12 cellular contexts compared by ENCODE assay signal in genomic region chr19:7748756-7749155, GRCh38. TPM values are rescaled to one million over a fixed set of nuclear protein-coding genes. Genes with fewer than 3 reads are reported as not detected.
DNase-seq lines count a peak whose midpoint lies in the region; ATAC-seq and TF ChIP-seq lines count a peak whose summit lies in the region.
"Had no signal": no experiment of that assay in that cellular context is flagged by ENCODE, and none has a peak within 500 bp of the region (broad histone marks: within the 10 kb centered on the region; RNA-seq: fewer than 3 reads in every experiment).

No MANE protein-coding gene starts in this region.

- TF ChIP-seq CTCF in fibroblast of the aortic adventitia (IDR thresholded peaks at IDR 0.05; ENCODE audit: insufficient read depth, low read length) = no peak

- peak; percentile 16 for DNase-seq in stimulated activated CD4-positive, alpha-beta T cell treated with anti-CD3 and anti-CD28 coated beads, Interleukin-15, amount 100 ng/mL, for 24 hours
- no peak for DNase-seq in stimulated activated CD4-positive, alpha-beta T cell treated with anti-CD3 and anti-CD28 coated beads, Interleukin-4, amount 100 ng/mL, for 24 hours
- DNase-seq in NT2/D1 (ENCODE audit: low read depth, low spot score) (peak; percentile 16), fibroblast of the aortic adventitia (ENCODE audit: low read depth) (peak; percentile 5), hypothalamus (lab: John Stamatoyannopoulos, UW) (no peak), COLO829 (ENCODE audit: low spot score) (no peak)
- DNase-seq in CD4-positive, alpha-beta memory T cell = no peak
- DNase-seq: CD8-positive, alpha-beta memory T cell had no signal

- H3K9me3 Mint-ChIP-seq in CD4-positive, alpha-beta memory T cell = peaks cover 0 to 3% (median under 1%) of the 10 kb centered on the region in 8 donors

- CTCF ChIA-PET in CD4-positive, alpha-beta memory T cell (lab: Charles Lee; ENCODE audit: partially characterized antibody) = no interaction called here

- no peak overlapping the region for H3K9ac ChIP-seq in NT2/D1 (ENCODE audit: insufficient read length, low read depth)

- no peaks in the 10 kb centered on the region for H3K36me3 Mint-ChIP-seq in CD4-positive, alpha-beta memory T cell

- H3K4me3 ChIP-seq in NT2/D1 (ENCODE audit: insufficient read length, low read depth) = no peak overlapping the region
- H3K4me3 ChIP-seq in fibroblast of the aortic adventitia (ENCODE audit: low read depth, low read length) = no peak overlapping the region
- no peak overlapping the region for H3K4me3 ChIP-seq in CD4-positive, alpha-beta memory T cell (ENCODE audit: low read length in 2 of 2)
- H3K4me3 ChIP-seq: ovary had no signal

- no peak for ATAC-seq in GM19023 (IDR thresholded peaks at IDR 0.05; ENCODE audit: unreplicated experiment)
- ATAC-seq: activated naive CD4-positive, alpha-beta T cell treated with anti-CD3 and anti-CD28 coated beads, Interleukin-2, amount 50 U/mL, for 72 hours had no signal

- intact Hi-C loops in CD4-positive, alpha-beta memory T cell (cut with micrococcal nuclease) = no loop called here

- H3K27me3 Mint-ChIP-seq in CD4-positive, alpha-beta memory T cell = peaks cover 4 to 11% of the 10 kb centered on the region in 2 donors

- H3K27ac ChIP-seq in CD4-positive, alpha-beta memory T cell (ENCODE audit: low read depth, low read length) = no peak overlapping the region
- H3K27ac ChIP-seq: HL-60, ovary had no signal

- POLR2A ChIA-PET in CD4-positive, alpha-beta memory T cell (lab: Charles Lee; ENCODE audit: partially characterized antibody) = no interaction called here

- H3K9me3 ChIP-seq in NT2/D1 (ENCODE audit: insufficient read depth, low read length) = no peaks in the 10 kb centered on the region
- H3K9me3 ChIP-seq in CD4-positive, alpha-beta memory T cell (ENCODE audit: control insufficient read depth in 1 of 2, low read length in 2 of 2) = no peaks in the 10 kb centered on the region
- H3K9me3 ChIP-seq: ovary had no signal

- no peak overlapping the region for H3K27ac Mint-ChIP-seq in CD4-positive, alpha-beta memory T cell
- H3K27ac Mint-ChIP-seq: activated naive CD4-positive, alpha-beta T cell treated with anti-CD3 and anti-CD28 coated beads, Interleukin-2, amount 50 U/mL, for 72 hours; CD8-positive, alpha-beta memory T cell had no signal

- H3K27me3 ChIP-seq in NT2/D1 (ENCODE audit: insufficient read depth, insufficient read length) = peaks cover 4% of the 10 kb centered on the region
- no peaks in the 10 kb centered on the region for H3K27me3 ChIP-seq in CD4-positive, alpha-beta memory T cell (ENCODE audit: insufficient read depth, low read length)
- H3K27me3 ChIP-seq: ovary had no signal

- peaks cover 3 to 10% (median 8%) of the 10 kb centered on the region in 4 donors for H3K4me1 Mint-ChIP-seq in CD4-positive, alpha-beta memory T cell

- no peaks in the 10 kb centered on the region for H3K4me1 ChIP-seq in NT2/D1 (ENCODE audit: insufficient read depth, insufficient read length)
- no peaks in the 10 kb centered on the region for H3K4me1 ChIP-seq in CD4-positive, alpha-beta memory T cell (ENCODE audit: insufficient read depth, low read length)

- H3K4me3 Mint-ChIP-seq in CD4-positive, alpha-beta memory T cell = no peak overlapping the region
- H3K4me3 Mint-ChIP-seq: CD8-positive, alpha-beta memory T cell had no signal

- no peaks in the 10 kb centered on the region for H3K36me3 ChIP-seq in NT2/D1 (ENCODE audit: insufficient read depth, insufficient read length, low read length)
- no peaks in the 10 kb centered on the region for H3K36me3 ChIP-seq in CD4-positive, alpha-beta memory T cell (ENCODE audit: insufficient read depth, low read length)
- H3K36me3 ChIP-seq: ovary had no signal

RNA-seq across cellular contexts. Expression of gene CD209, which starts 1.4 kb away (rescaled TPM):
- total RNA-seq in fibroblast of the aortic adventitia (ENCODE audit: low replicate concordance) = not detected in 2 replicates
- total RNA-seq in CD4-positive, alpha-beta memory T cell = under 1 TPM; 0.17 to 0.28 TPM
- polyA plus RNA-seq in CD4-positive, alpha-beta memory T cell = not detected
- total RNA-seq: activated naive CD4-positive, alpha-beta T cell treated with anti-CD3 and anti-CD28 coated beads, Interleukin-2, amount 50 U/mL, for 72 hours had no signal
- polyA plus RNA-seq: CD8-positive, alpha-beta memory T cell had no signal

RNA-seq across cellular contexts. Expression of gene CLEC4M, which starts 14.3 kb away (rescaled TPM):
- not detected in 2 replicates for total RNA-seq in fibroblast of the aortic adventitia (ENCODE audit: low replicate concordance)
- not detected for total RNA-seq in CD4-positive, alpha-beta memory T cell
- not detected for polyA plus RNA-seq in CD4-positive, alpha-beta memory T cell
- total RNA-seq: activated naive CD4-positive, alpha-beta T cell treated with anti-CD3 and anti-CD28 coated beads, Interleukin-2, amount 50 U/mL, for 72 hours; CD8-positive, alpha-beta memory T cell had no signal
- polyA plus RNA-seq: CD8-positive, alpha-beta memory T cell had no signal

RNA-seq across cellular contexts. Expression of gene CLEC4G, which starts 16.8 kb away (rescaled TPM):
- not detected in 2 replicates for total RNA-seq in fibroblast of the aortic adventitia (ENCODE audit: low replicate concordance)
- total RNA-seq in CD4-positive, alpha-beta memory T cell = not detected
- not detected for polyA plus RNA-seq in CD4-positive, alpha-beta memory T cell
- total RNA-seq: activated naive CD4-positive, alpha-beta T cell treated with anti-CD3 and anti-CD28 coated beads, Interleukin-2, amount 50 U/mL, for 72 hours; CD8-positive, alpha-beta memory T cell had no signal
- polyA plus RNA-seq: CD8-positive, alpha-beta memory T cell had no signal

RNA-seq across cellular contexts. Expression of gene FCER2, which starts 46.8 kb away (rescaled TPM):
- not detected in 2 replicates for total RNA-seq in fibroblast of the aortic adventitia (ENCODE audit: low replicate concordance)
- total RNA-seq in CD4-positive, alpha-beta memory T cell = not detected
- under 1 TPM in 1 of 2 donors, not detected in 1; 0.93 TPM for polyA plus RNA-seq in CD4-positive, alpha-beta memory T cell
- polyA plus RNA-seq: CD8-positive, alpha-beta memory T cell had no signal

Comparison
In these comparisons a context has a peak if more than half of its experiments do, and no peak if none do; other contexts are left out.
1. DNase-seq: peak in stimulated activated CD4-positive, alpha-beta T cell treated with anti-CD3 and anti-CD28 coated beads, Interleukin-15, amount 100 ng/mL, for 24 hours (single experiment), NT2/D1 (single experiment) and fibroblast of the aortic adventitia (single experiment); none in stimulated activated CD4-positive, alpha-beta T cell treated with anti-CD3 and anti-CD28 coated beads, Interleukin-4, amount 100 ng/mL, for 24 hours (single experiment), CD4-positive, alpha-beta memory T cell (0 of 5), hypothalamus (0 of 51) and COLO829 (single experiment).